ENCODE assay signal across 8 cellular contexts in the genomic region with DNA sequence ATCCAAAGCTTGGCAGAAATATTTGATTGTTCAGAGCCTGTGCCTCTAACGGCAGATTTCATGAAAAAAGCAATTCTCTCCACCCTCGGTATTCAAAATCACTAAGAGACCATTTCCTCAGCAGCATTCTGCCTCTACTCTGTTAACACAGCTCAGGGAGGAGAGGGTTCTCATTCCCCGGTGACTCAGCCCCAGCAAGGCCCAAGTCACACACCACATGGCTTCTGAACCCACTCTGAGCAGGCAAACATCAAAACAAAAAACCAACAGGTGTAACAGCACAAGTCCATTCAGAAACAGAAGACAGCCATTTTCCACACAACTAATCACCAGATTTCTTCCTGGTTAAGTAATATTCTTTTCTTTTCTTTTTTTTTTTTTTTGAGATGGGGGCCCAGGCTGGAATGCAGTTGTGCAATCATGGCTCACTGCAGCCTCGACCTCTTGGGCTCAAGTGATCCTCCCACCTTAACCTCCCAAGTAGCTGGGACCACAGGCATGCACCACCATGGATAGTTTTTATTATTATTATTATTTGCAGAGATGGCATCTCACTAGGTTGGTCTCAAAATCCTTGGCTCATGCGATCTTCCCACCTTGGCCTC. TPM values are rescaled to one million over a fixed set of nuclear protein-coding genes. Genes with fewer than 3 reads are reported as not detected.
DNase-seq lines count a peak whose midpoint lies in the region; ATAC-seq, FAIRE-seq and TF ChIP-seq lines count a peak whose summit lies in the region.

No MANE protein-coding gene starts in this region.

- POLR2A ChIA-PET in activated B cell treated with CpG ODN at 0.5 μM for 24 hours (lab: Charles Lee) = interaction anchor here (0.6 to 1.5 kb wide), 4 partner anchors 55 to 143 kb away, joined by 3 to 10 read pairs (median 4); a partner anchor contains a TSS

- H3K4me3 ChIP-seq in epithelial cell of esophagus (ENCODE audit: low read length) = no peak overlapping the region

- intact Hi-C loops in activated B cell treated with CpG ODN at 0.5 μM for 24 hours (cut with micrococcal nuclease) = no loop called here

- no peak for FAIRE-seq in GM12892 (lab: Jason Lieb, UNC)

- H3K27ac Mint-ChIP-seq in activated B cell treated with CpG ODN at 0.5 μM for 24 hours = peak overlapping the region; percentile 84
- peak overlapping the region; percentile 44 to 60 for H3K27ac Mint-ChIP-seq in stimulated activated naive CD8-positive, alpha-beta T cell treated with anti-CD3 and anti-CD28 coated beads, Interleukin-15, amount 100 ng/mL, for 72 hours

- DNase-seq in activated naive CD4-positive, alpha-beta T cell treated with Interleukin-2 at 50 U/mL for 16 hours = peak; percentile 31
- no peak for DNase-seq in activated naive CD4-positive, alpha-beta T cell (lab: John Stamatoyannopoulos, UW)
- DNase-seq in activated B cell treated with CpG ODN at 0.5 μM for 24 hours (no peak), epithelial cell of esophagus (ENCODE audit: low read depth) (peak; percentile 45), GM12892 (ENCODE audit: insufficient read length) (no peak)
- peak in 1 of 2 donors; percentile 33 for DNase-seq in stimulated activated naive CD8-positive, alpha-beta T cell treated with anti-CD3 and anti-CD28 coated beads, Interleukin-15, amount 100 ng/mL, for 72 hours

- CTCF ChIA-PET in activated B cell treated with CpG ODN at 0.5 μM for 24 hours (lab: Charles Lee) = no interaction called here

- TF ChIP-seq CTCF in activated B cell treated with CpG ODN at 0.5 μM for 24 hours (IDR thresholded peaks at IDR 0.05) = no peak
- TF ChIP-seq CTCF in epithelial cell of esophagus (IDR thresholded peaks at IDR 0.05; ENCODE audit: insufficient read depth, low read depth, low read length, missing control alignments) = no peak

- peaks cover 74% of the 10 kb centered on the region for H3K4me1 Mint-ChIP-seq in activated B cell treated with CpG ODN at 0.5 μM for 24 hours
- H3K4me1 Mint-ChIP-seq in stimulated activated naive CD8-positive, alpha-beta T cell treated with anti-CD3 and anti-CD28 coated beads, Interleukin-15, amount 100 ng/mL, for 72 hours = peaks cover 90% of the 10 kb centered on the region

- ATAC-seq in activated B cell treated with CpG ODN at 0.5 μM for 24 hours (ENCODE audit: low read depth) (no peak), GM18861 (IDR thresholded peaks at IDR 0.05; ENCODE audit: unreplicated experiment) (no peak), GM19463 (IDR thresholded peaks at IDR 0.05; ENCODE audit: unreplicated experiment) (no peak)
- ATAC-seq in stimulated activated naive CD8-positive, alpha-beta T cell treated with anti-CD3 and anti-CD28 coated beads, Interleukin-15, amount 100 ng/mL, for 72 hours = peak; percentile 31

- TF ChIP-seq POLR2A in GM12892 (IDR thresholded peaks at IDR 0.05; ENCODE audit: low read depth, low read length) = no peak

- peaks cover 3% of the 10 kb centered on the region for H3K9me3 Mint-ChIP-seq in activated B cell treated with CpG ODN at 0.5 μM for 24 hours
- peaks cover 16 to 20% of the 10 kb centered on the region in 2 donors for H3K9me3 Mint-ChIP-seq in stimulated activated naive CD8-positive, alpha-beta T cell treated with anti-CD3 and anti-CD28 coated beads, Interleukin-15, amount 100 ng/mL, for 72 hours

- no peaks in the 10 kb centered on the region for H3K36me3 Mint-ChIP-seq in activated B cell treated with CpG ODN at 0.5 μM for 24 hours (ENCODE audit: low read depth)

- H3K27me3 Mint-ChIP-seq in activated B cell treated with CpG ODN at 0.5 μM for 24 hours = no peaks in the 10 kb centered on the region
- no peaks in the 10 kb centered on the region for H3K27me3 Mint-ChIP-seq in stimulated activated naive CD8-positive, alpha-beta T cell treated with anti-CD3 and anti-CD28 coated beads, Interleukin-15, amount 100 ng/mL, for 72 hours

- H3K4me3 Mint-ChIP-seq in activated B cell treated with CpG ODN at 0.5 μM for 24 hours = peak overlapping the region; percentile 17
- peak overlapping the region; percentile 35 to 58 for H3K4me3 Mint-ChIP-seq in stimulated activated naive CD8-positive, alpha-beta T cell treated with anti-CD3 and anti-CD28 coated beads, Interleukin-15, amount 100 ng/mL, for 72 hours

RNA-seq across cellular contexts. Expression of a gene that starts 55.4 kb away (rescaled TPM):
- 8.3 and 8.4 TPM in 2 replicates for total RNA-seq in activated B cell treated with CpG ODN at 0.5 μM for 24 hours
- polyA plus RNA-seq in GM12892 (2012; ENCODE audit: missing spikeins) = 11.2 TPM

Comparison
In these comparisons a context has a peak if more than half of its experiments do, and no peak if none do; other contexts are left out.
1. DNase-seq: peak in activated naive CD4-positive, alpha-beta T cell treated with Interleukin-2 at 50 U/mL for 16 hours (single experiment) and epithelial cell of esophagus (single experiment); none in activated naive CD4-positive, alpha-beta T cell (0 of 4), activated B cell treated with CpG ODN at 0.5 μM for 24 hours (single experiment) and GM12892 (single experiment).